8 cellular contexts compared by ENCODE assay signal in genomic region chr1:114670083-114671010, GRCh38. TPM values are rescaled to one million over a fixed set of nuclear protein-coding genes. Genes with fewer than 3 reads are reported as not detected.
DNase-seq lines count a peak whose midpoint lies in the region; ATAC-seq and TF ChIP-seq lines count a peak whose summit lies in the region.

No MANE protein-coding gene starts in this region.

- no peak overlapping the region for H2BK20ac ChIP-seq in H9 (ENCODE audit: low read depth, low read length, poor library complexity, severe bottlenecking)

- H2BK12ac ChIP-seq in H9 (ENCODE audit: insufficient read length, low read depth, low read length) (no peak overlapping the region), trophoblast cell (ENCODE audit: low read length) (no peak overlapping the region)

- H3K18ac ChIP-seq in H9 (ENCODE audit: insufficient read length, low read depth, low read length) (peak overlapping the region; percentile 47), trophoblast cell (ENCODE audit: low read length) (no peak overlapping the region)

- no peak overlapping the region for H3K4ac ChIP-seq in H9 (ENCODE audit: low read depth, low read length)
- H3K4ac ChIP-seq in trophoblast cell (ENCODE audit: low read depth, low read length) = peak overlapping the region; percentile 14

- H3K36me3 ChIP-seq in SU-DHL-6 (ENCODE audit: low read length) (no peaks in the 10 kb centered on the region), adipocyte (ENCODE audit: control insufficient read depth, insufficient read depth, low read length, severe bottlenecking) (no peaks in the 10 kb centered on the region), heart left ventricle (no peaks in the 10 kb centered on the region), trophoblast cell (ENCODE audit: control insufficient read depth in 1 of 2, insufficient read depth in 2 of 2, low read length in 2 of 2) (no peaks in the 10 kb centered on the region), tibial nerve (no peaks in the 10 kb centered on the region)

- TF ChIP-seq POLR2A in heart left ventricle (IDR thresholded peaks at IDR 0.05) (peak; percentile 49 to 87), tibial nerve (IDR thresholded peaks at IDR 0.05) (peak in 1 of 2 donors; percentile 73)

- H2BK15ac ChIP-seq in H9 (ENCODE audit: low read depth, low read length) = 0 out of 2 replicates have a peak overlapping the region, but pooled peaks have one; percentile 44

- peak overlapping the region; percentile 17 for H2AFZ ChIP-seq in H9 (ENCODE audit: low read length)
- peak overlapping the region; percentile 98 for H2AFZ ChIP-seq in SU-DHL-6 (ENCODE audit: low read depth, low read length, severe bottlenecking)
- H2AFZ ChIP-seq in trophoblast cell (ENCODE audit: insufficient read depth, low read length, poor library complexity) = peak overlapping the region; percentile 93

- intact Hi-C loops in heart left ventricle (cut with DNase I) = loop anchor here in 7 of 10 donors (2.0 to 10.0 kb wide), 10 partner anchors 83 to 326 kb away; partner anchors contain the start of genes BCAS2 (in 2 of the 7) and TRIM33 (in 1 of the 7)

- no peaks in the 10 kb centered on the region for H3K79me1 ChIP-seq in H9 (ENCODE audit: insufficient read depth, low read depth, low read length, poor library complexity, severe bottlenecking)
- peaks cover 3% of the 10 kb centered on the region for H3K79me1 ChIP-seq in trophoblast cell (ENCODE audit: low read length)

- no peak overlapping the region for H4K12ac ChIP-seq in trophoblast cell (ENCODE audit: low read depth, low read length)

- H3K27me3 ChIP-seq in H9 (ENCODE audit: insufficient read depth, low read length) (no peaks in the 10 kb centered on the region), SU-DHL-6 (ENCODE audit: low read length) (no peaks in the 10 kb centered on the region), adipocyte (replicated peaks; ENCODE audit: control insufficient read depth, insufficient read depth, low read length) (no peaks in the 10 kb centered on the region), heart left ventricle (peaks cover 0 to 4% (median 0%) of the 10 kb centered on the region in 9 donors), trophoblast cell (ENCODE audit: insufficient read depth, low read length) (no peaks in the 10 kb centered on the region), tibial nerve (no peaks in the 10 kb centered on the region)

- H3K56ac ChIP-seq in H9 (ENCODE audit: insufficient read length, low read depth, low read length) = no peak overlapping the region

- no peak overlapping the region for H2BK120ac ChIP-seq in H9 (ENCODE audit: low read depth, low read length, poor library complexity, severe bottlenecking)
- H2BK120ac ChIP-seq in trophoblast cell (ENCODE audit: insufficient read depth, low read length, poor library complexity) = no peak overlapping the region

- H4K91ac ChIP-seq in H9 (ENCODE audit: insufficient read length, low read depth, low read length) = no peak overlapping the region
- peak overlapping the region; percentile 13 for H4K91ac ChIP-seq in trophoblast cell (ENCODE audit: low read depth, low read length)

- H2BK5ac ChIP-seq in H9 (ENCODE audit: insufficient read length, low read length) = no peak overlapping the region
- no peak overlapping the region for H2BK5ac ChIP-seq in trophoblast cell (ENCODE audit: low read depth, low read length, poor library complexity)

- no peak overlapping the region for H4K5ac ChIP-seq in H9 (ENCODE audit: insufficient read length, low read depth, low read length)

- H3K27me3 Mint-ChIP-seq in H9 (ENCODE audit: low read depth) = peaks cover 24% of the 10 kb centered on the region

- H2AK5ac ChIP-seq in H9 (ENCODE audit: insufficient read length, low read length) (no peak overlapping the region), trophoblast cell (ENCODE audit: low read length) (no peak overlapping the region)

- peak; percentile 63 for DNase-seq in GDM1 (lab: John Stamatoyannopoulos, UW)
- DNase-seq in H9 = peak; percentile 96
- peak; percentile 82 for DNase-seq in M059J (ENCODE audit: low read depth)
- peak; percentile 97 for DNase-seq in adipocyte (ENCODE audit: low read depth)
- peak; percentile 95 to 96 (median 95) for DNase-seq in heart left ventricle
- peak; percentile 81 to 85 for DNase-seq in trophoblast cell
- peak; percentile 88 to 89 for DNase-seq in tibial nerve (ENCODE audit: low spot score in 2 of 2)

- no peaks in the 10 kb centered on the region for H3K9me3 ChIP-seq in H9 (ENCODE audit: control insufficient read depth, low read depth, low read length)
- H3K9me3 ChIP-seq in SU-DHL-6 (ENCODE audit: insufficient read depth, low read length) = no peaks in the 10 kb centered on the region
- H3K9me3 ChIP-seq in adipocyte (ENCODE audit: control insufficient read depth, low read length) = no peaks in the 10 kb centered on the region
- H3K9me3 ChIP-seq in heart left ventricle = no peaks in the 10 kb centered on the region
- H3K9me3 ChIP-seq in trophoblast cell (ENCODE audit: insufficient read depth, low read depth, low read length) = no peaks in the 10 kb centered on the region
- H3K9me3 ChIP-seq in tibial nerve = no peaks in the 10 kb centered on the region

- no peaks in the 10 kb centered on the region for H3F3A ChIP-seq in SU-DHL-6 (ENCODE audit: insufficient read depth)

- H3K23ac ChIP-seq in H9 (ENCODE audit: insufficient read length, low read depth, low read length) (no peak overlapping the region), trophoblast cell (ENCODE audit: low read length) (no peak overlapping the region)

- H3K36me3 Mint-ChIP-seq in H9 (ENCODE audit: insufficient read depth in 1 of 3, low read depth in 3 of 3) = no peaks in the 10 kb centered on the region

- H3K9me2 ChIP-seq in SU-DHL-6 (replicated peaks; ENCODE audit: insufficient read depth, low read length) = no peaks in the 10 kb centered on the region

- WGBS in H9 (ENCODE audit: extremely low coverage, insufficient read length, low lambda C conversion rate) = no CpG with 5 or more reads among the region's 45 CpGs
- WGBS in heart left ventricle, 4 donors = 3 to 5% (median 4%) methylated on average over 32 to 45 of the region's 45 CpGs
- no CpG with 5 or more reads among the region's 45 CpGs for WGBS in trophoblast cell (ENCODE audit: extremely low coverage, insufficient coverage, insufficient read length)
- 5 to 7% methylated on average over 31 to 41 of the region's 45 CpGs for WGBS in tibial nerve, 2 donors

- H3K23me2 ChIP-seq in H9 (ENCODE audit: insufficient read length, low read depth, low read length, poor library complexity, severe bottlenecking) = peaks cover 14% of the 10 kb centered on the region

- H4K8ac ChIP-seq in H9 (replicated peaks; ENCODE audit: insufficient read length, low read depth, low read length) (no peak overlapping the region), trophoblast cell (ENCODE audit: low read depth, low read length) (peak overlapping the region; percentile 30)

- H3K4me2 ChIP-seq in H9 (ENCODE audit: insufficient read depth, insufficient read length, low read length) = peak overlapping the region; percentile 99
- peak overlapping the region; percentile 85 for H3K4me2 ChIP-seq in SU-DHL-6 (ENCODE audit: low read depth, low read length, poor library complexity, severe bottlenecking)
- peak overlapping the region; percentile 78 for H3K4me2 ChIP-seq in trophoblast cell (ENCODE audit: low read length)

- H3K79me2 ChIP-seq in H9 (ENCODE audit: insufficient read depth, low read length) (no peaks in the 10 kb centered on the region), SU-DHL-6 (ENCODE audit: insufficient read depth, low read length) (no peaks in the 10 kb centered on the region), trophoblast cell (ENCODE audit: control insufficient read depth, insufficient read depth, low read length, poor library complexity) (no peaks in the 10 kb centered on the region)

- no peak overlapping the region; the same call in 1 of the 2 replicates for H3K14ac ChIP-seq in H9 (ENCODE audit: insufficient read depth, low read length)
- H3K14ac ChIP-seq in trophoblast cell (ENCODE audit: low read length) = peak overlapping the region; percentile 28

- H3K4me3 Mint-ChIP-seq in H9 = peak overlapping the region; percentile 82 to 93

- no peaks in the 10 kb centered on the region for H3K4me1 ChIP-seq in H9 (ENCODE audit: insufficient read depth, low read length)
- H3K4me1 ChIP-seq in adipocyte (ENCODE audit: control insufficient read depth, insufficient read depth, low read length) = peaks cover 11% of the 10 kb centered on the region
- peaks cover 0 to 17% (median 4%) of the 10 kb centered on the region in 12 donors for H3K4me1 ChIP-seq in heart left ventricle
- H3K4me1 ChIP-seq in trophoblast cell (ENCODE audit: control insufficient read depth in 1 of 2, insufficient read depth in 2 of 2, low read length in 2 of 2) = peaks cover 4% of the 10 kb centered on the region in 2 experiments
- peaks cover 0 to 9% (median 0%) of the 10 kb centered on the region in 4 donors for H3K4me1 ChIP-seq in tibial nerve

- peak; percentile 99 to 100 (median 100) for ATAC-seq in heart left ventricle

- TF ChIP-seq EP300 in tibial nerve (IDR thresholded peaks at IDR 0.05) = peak in 1 of 2 donors; percentile 68

- H3K9me3 Mint-ChIP-seq in H9 = no peaks in the 10 kb centered on the region; a peak in 1 of 5 replicates

- no peak overlapping the region for H3T11ph ChIP-seq in H9 (ENCODE audit: low read length)

- H3K27ac ChIP-seq in H9 (ENCODE audit: insufficient read length, low read depth, low read length) (no peak overlapping the region), SU-DHL-6 (ENCODE audit: low read depth, low read length) (no peak overlapping the region), heart left ventricle (peak overlapping the region in 11 of 12 donors; percentile 70 to 91 (median 83)), trophoblast cell (ENCODE audit: low read depth, low read length) (no peak overlapping the region), tibial nerve (peak overlapping the region; percentile 38 to 76 (median 71))

- H3K4me3 ChIP-seq in SU-DHL-6 (ENCODE audit: insufficient read depth, low read length, poor library complexity, severe bottlenecking) = peak overlapping the region; percentile 61
- H3K4me3 ChIP-seq in adipocyte (ENCODE audit: low read length) = peak overlapping the region; percentile 98
- peak overlapping the region; percentile 45 to 96 (median 76) for H3K4me3 ChIP-seq in heart left ventricle
- peak overlapping the region; percentile 74 for H3K4me3 ChIP-seq in trophoblast cell (ENCODE audit: low read depth, low read length)
- H3K4me3 ChIP-seq in tibial nerve = peak overlapping the region; percentile 51 to 80 (median 68)

- TF ChIP-seq CTCF in H9 (conservative IDR thresholded peaks at IDR 0.05) (no peak; the same call in 2 of the 3 replicates), SU-DHL-6 (IDR thresholded peaks at IDR 0.05; ENCODE audit: insufficient read depth, low read length, poor library complexity, severe bottlenecking) (no peak), heart left ventricle (IDR thresholded peaks at IDR 0.05) (peak in 8 of 12 donors; percentile 8 to 35 (median 23)), tibial nerve (IDR thresholded peaks at IDR 0.05) (peak; percentile 18 to 58 (median 30))

- peaks cover 9% of the 10 kb centered on the region in 2 experiments for H3K4me1 Mint-ChIP-seq in H9

- peak overlapping the region in 2 of 3 experiments; percentile 80 to 93; a peak in 4 of 7 replicates for H3K27ac Mint-ChIP-seq in H9

- H4K20me1 ChIP-seq in H9 (ENCODE audit: control insufficient read depth, insufficient read depth, insufficient read length) (no peaks in the 10 kb centered on the region), SU-DHL-6 (ENCODE audit: low read depth, low read length) (no peaks in the 10 kb centered on the region)

- H3K9ac ChIP-seq in H9 (ENCODE audit: extremely low read depth, insufficient read length, low read length) (peak overlapping the region; percentile 31), SU-DHL-6 (ENCODE audit: low read length) (peak overlapping the region; percentile 55; the same call in 1 of the 2 replicates), adipocyte (ENCODE audit: low read length) (peak overlapping the region; percentile 88), trophoblast cell (ENCODE audit: low read length) (no peak overlapping the region)

RNA-seq across cellular contexts. Expression of gene DENND2C, which starts 0.5 kb away (rescaled TPM):
- total RNA-seq in H9 (2021) = 3.4 and 3.6 TPM in 2 replicates
- 0.39 and 0.84 TPM in 2 replicates for total RNA-seq in M059J (2014; rRNA removed; shearing (Covaris generic))
- 1 to 10 TPM; 2.1 to 4.1 (median 3.2) TPM for total RNA-seq in heart left ventricle
- 1 to 10 TPM; 1.6 to 2.1 TPM for polyA plus RNA-seq in heart left ventricle
- polyA plus RNA-seq in trophoblast cell (2013) = 0.42 and 0.46 TPM in 2 replicates
- 1 to 10 TPM; 2.4 to 4.5 (median 3.3) TPM for total RNA-seq in tibial nerve

RNA-seq across cellular contexts. Expression of gene AMPD1, which starts 25.0 kb away (rescaled TPM):
- total RNA-seq in H9 (2021) (not detected in 2 replicates), heart left ventricle (not detected), tibial nerve (not detected)
- total RNA-seq in M059J (2014; rRNA removed; shearing (Covaris generic)) = not detected in 2 replicates
- not detected for polyA plus RNA-seq in heart left ventricle
- 0.07 and 0.22 TPM in 2 replicates for polyA plus RNA-seq in trophoblast cell (2013)

RNA-seq across cellular contexts. Expression of gene NRAS, which starts 46.2 kb away (rescaled TPM):
- total RNA-seq in H9 (2021) = 72.9 and 73.4 TPM in 2 replicates
- total RNA-seq in M059J (2014; rRNA removed; shearing (Covaris generic)) = 81.8 and 99.7 TPM in 2 replicates
- 10 to 100 TPM in 5 of 9 donors, 1 to 10 TPM in 4; 7.1 to 25.7 (median 10.2) TPM for total RNA-seq in heart left ventricle
- polyA plus RNA-seq in heart left ventricle = 10 to 100 TPM in 1 of 2 donors, 1 to 10 TPM in 1; 4.2 to 19.1 TPM
- polyA plus RNA-seq in trophoblast cell (2013) = 71.3 and 73.2 TPM in 2 replicates
- total RNA-seq in tibial nerve = 10 to 100 TPM; 16.3 to 22.8 (median 20.1) TPM

Comparison
In these comparisons a context has a peak if more than half of its experiments do, and no peak if none do; other contexts are left out.
1. H2AFZ ChIP-seq: peak in every context shown above with its lines; median percentile 98 in SU-DHL-6; 93 in trophoblast cell; 17 in H9.
2. H3K27ac ChIP-seq: peak in heart left ventricle (11 of 12) and tibial nerve (4 of 4); none in H9 (single experiment), SU-DHL-6 (single experiment) and trophoblast cell (single experiment).
3. CTCF ChIP-seq: peak in heart left ventricle (8 of 12) and tibial nerve (5 of 5); none in H9 (single experiment) and SU-DHL-6 (single experiment).
4. Peak in every context shown above with its lines, with median percentiles within 50 percentile points of each other: DNase-seq, H3K4me2 ChIP-seq and H3K4me3 ChIP-seq.